ENCODE assay signal across 8 cellular contexts in genomic region chr18:20971886-20972267, GRCh38.
DNase-seq lines count a peak whose midpoint lies in the region; ATAC-seq and TF ChIP-seq lines count a peak whose summit lies in the region.

No MANE protein-coding gene starts in this region.

- ATAC-seq in GM18868 (IDR thresholded peaks at IDR 0.05; ENCODE audit: unreplicated experiment) (peak; percentile 86), GM21515 (IDR thresholded peaks at IDR 0.05; ENCODE audit: unreplicated experiment) (no peak), GM19463 (IDR thresholded peaks at IDR 0.05; ENCODE audit: unreplicated experiment) (no peak)

- H3K27ac Mint-ChIP-seq in osteocyte (ENCODE audit: unreplicated experiment): peak overlapping the region; percentile 2

- no peaks in the 10 kb centered on the region for H3K9me3 Mint-ChIP-seq in osteocyte (ENCODE audit: unreplicated experiment)

- peak; percentile 10 to 50 for DNase-seq in AML-193 (lab: John Stamatoyannopoulos, UW)
- peak; percentile 7 for DNase-seq in NCI-H226
- no peak for DNase-seq in coronary artery (ENCODE audit: low spot score)
- DNase-seq in osteocyte (ENCODE audit: extremely low spot score, unreplicated experiment): no peak
- DNase-seq in substantia nigra (lab: John Stamatoyannopoulos, UW): no peak

- H3K4me1 Mint-ChIP-seq in osteocyte (ENCODE audit: unreplicated experiment): no peaks in the 10 kb centered on the region

- H3K4me3 ChIP-seq in coronary artery: no peak overlapping the region

- H3K4me3 Mint-ChIP-seq in osteocyte (ENCODE audit: unreplicated experiment): no peak overlapping the region

- H3K27ac ChIP-seq in coronary artery (no peak overlapping the region), substantia nigra (ENCODE audit: low read depth, low read length, poor library complexity, severe bottlenecking) (no peak overlapping the region)

- TF ChIP-seq CTCF in coronary artery (IDR thresholded peaks at IDR 0.05): peak; percentile 14
- peak; percentile 58 for TF ChIP-seq CTCF in osteocyte (IDR thresholded peaks at IDR 0.05)

- H3K36me3 Mint-ChIP-seq in osteocyte (ENCODE audit: unreplicated experiment): peaks cover 29% of the 10 kb centered on the region

- no peaks in the 10 kb centered on the region for H3K27me3 Mint-ChIP-seq in osteocyte (ENCODE audit: unreplicated experiment)

Comparison
In these comparisons a context has a peak if more than half of its experiments do, and no peak if none do; other contexts are left out.
1. DNase-seq: peak in AML-193 (2 of 2) and NCI-H226 (single experiment); none in coronary artery (single experiment), osteocyte (single experiment) and substantia nigra (0 of 49).